1 cellular context compared by ENCODE assay signal in the genomic region with DNA sequence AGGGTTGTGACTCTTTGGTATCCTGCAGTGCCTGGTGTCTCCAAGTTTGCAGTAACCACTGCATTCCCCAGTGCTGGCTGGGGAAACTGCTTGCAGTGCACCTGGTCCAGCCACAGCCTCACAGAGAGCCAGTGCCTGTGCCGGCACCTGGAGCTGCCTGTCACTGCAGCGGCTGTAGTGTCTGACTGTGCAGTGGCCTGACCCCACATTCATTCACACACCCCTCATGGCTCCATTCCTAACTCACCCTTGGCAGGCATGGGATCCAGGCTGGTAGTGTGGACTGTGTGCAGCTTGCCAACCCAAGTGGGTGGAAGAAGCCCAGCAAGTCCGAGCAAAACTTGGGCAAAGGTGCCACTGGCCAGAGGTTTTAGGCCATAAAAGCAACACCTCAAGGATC.
TF ChIP-seq lines count a peak whose summit lies in the region.

No MANE protein-coding gene starts in this region.

TF ChIP-seq in liver, 16 proteins besides CTCF, POLR2A, EP300 and RAD21 (continued from another document):
- TF ChIP-seq, protein P1, sequence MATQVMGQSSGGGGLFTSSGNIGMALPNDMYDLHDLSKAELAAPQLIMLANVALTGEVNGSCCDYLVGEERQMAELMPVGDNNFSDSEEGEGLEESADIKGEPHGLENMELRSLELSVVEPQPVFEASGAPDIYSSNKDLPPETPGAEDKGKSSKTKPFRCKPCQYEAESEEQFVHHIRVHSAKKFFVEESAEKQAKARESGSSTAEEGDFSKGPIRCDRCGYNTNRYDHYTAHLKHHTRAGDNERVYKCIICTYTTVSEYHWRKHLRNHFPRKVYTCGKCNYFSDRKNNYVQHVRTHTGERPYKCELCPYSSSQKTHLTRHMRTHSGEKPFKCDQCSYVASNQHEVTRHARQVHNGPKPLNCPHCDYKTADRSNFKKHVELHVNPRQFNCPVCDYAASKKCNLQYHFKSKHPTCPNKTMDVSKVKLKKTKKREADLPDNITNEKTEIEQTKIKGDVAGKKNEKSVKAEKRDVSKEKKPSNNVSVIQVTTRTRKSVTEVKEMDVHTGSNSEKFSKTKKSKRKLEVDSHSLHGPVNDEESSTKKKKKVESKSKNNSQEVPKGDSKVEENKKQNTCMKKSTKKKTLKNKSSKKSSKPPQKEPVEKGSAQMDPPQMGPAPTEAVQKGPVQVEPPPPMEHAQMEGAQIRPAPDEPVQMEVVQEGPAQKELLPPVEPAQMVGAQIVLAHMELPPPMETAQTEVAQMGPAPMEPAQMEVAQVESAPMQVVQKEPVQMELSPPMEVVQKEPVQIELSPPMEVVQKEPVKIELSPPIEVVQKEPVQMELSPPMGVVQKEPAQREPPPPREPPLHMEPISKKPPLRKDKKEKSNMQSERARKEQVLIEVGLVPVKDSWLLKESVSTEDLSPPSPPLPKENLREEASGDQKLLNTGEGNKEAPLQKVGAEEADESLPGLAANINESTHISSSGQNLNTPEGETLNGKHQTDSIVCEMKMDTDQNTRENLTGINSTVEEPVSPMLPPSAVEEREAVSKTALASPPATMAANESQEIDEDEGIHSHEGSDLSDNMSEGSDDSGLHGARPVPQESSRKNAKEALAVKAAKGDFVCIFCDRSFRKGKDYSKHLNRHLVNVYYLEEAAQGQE (IDR thresholded peaks at IDR 0.05), result no peak
- TF ChIP-seq JUND (IDR thresholded peaks at IDR 0.05) (no peak), YY1 (IDR thresholded peaks at IDR 0.05) (no peak), HNF4A (conservative IDR thresholded peaks at IDR 0.05) (no peak), FOXA1 (IDR thresholded peaks at IDR 0.05) (no peak), EGR1 (IDR thresholded peaks at IDR 0.05; ENCODE audit: low read depth in 2 of 2) (no peak), NR2F2 (IDR thresholded peaks at IDR 0.05) (no peak), SP1 (IDR thresholded peaks at IDR 0.05) (no peak), GABPA (IDR thresholded peaks at IDR 0.05 in 1 of 2, conservative IDR thresholded peaks at IDR 0.05 in 1 of 2) (no peak), TAF1 (conservative IDR thresholded peaks at IDR 0.05) (no peak), RXRA (IDR thresholded peaks at IDR 0.05) (no peak), HNF4G (IDR thresholded peaks at IDR 0.05) (no peak)
- TF ChIP-seq, protein P2, sequence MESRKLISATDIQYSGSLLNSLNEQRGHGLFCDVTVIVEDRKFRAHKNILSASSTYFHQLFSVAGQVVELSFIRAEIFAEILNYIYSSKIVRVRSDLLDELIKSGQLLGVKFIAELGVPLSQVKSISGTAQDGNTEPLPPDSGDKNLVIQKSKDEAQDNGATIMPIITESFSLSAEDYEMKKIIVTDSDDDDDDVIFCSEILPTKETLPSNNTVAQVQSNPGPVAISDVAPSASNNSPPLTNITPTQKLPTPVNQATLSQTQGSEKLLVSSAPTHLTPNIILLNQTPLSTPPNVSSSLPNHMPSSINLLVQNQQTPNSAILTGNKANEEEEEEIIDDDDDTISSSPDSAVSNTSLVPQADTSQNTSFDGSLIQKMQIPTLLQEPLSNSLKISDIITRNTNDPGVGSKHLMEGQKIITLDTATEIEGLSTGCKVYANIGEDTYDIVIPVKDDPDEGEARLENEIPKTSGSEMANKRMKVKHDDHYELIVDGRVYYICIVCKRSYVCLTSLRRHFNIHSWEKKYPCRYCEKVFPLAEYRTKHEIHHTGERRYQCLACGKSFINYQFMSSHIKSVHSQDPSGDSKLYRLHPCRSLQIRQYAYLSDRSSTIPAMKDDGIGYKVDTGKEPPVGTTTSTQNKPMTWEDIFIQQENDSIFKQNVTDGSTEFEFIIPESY (IDR thresholded peaks at IDR 0.05), result no peak
- TF ChIP-seq, protein P3, sequence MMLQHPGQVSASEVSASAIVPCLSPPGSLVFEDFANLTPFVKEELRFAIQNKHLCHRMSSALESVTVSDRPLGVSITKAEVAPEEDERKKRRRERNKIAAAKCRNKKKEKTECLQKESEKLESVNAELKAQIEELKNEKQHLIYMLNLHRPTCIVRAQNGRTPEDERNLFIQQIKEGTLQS (IDR thresholded peaks at IDR 0.05), result no peak
